Comparison of ENCODE assay signal across 9 cellular contexts in genomic region chr1:121483961-121484424, GRCh38.
DNase-seq lines count a peak whose midpoint lies in the region; ATAC-seq and TF ChIP-seq lines count a peak whose summit lies in the region.
"Had no signal": no experiment of that assay in that cellular context is flagged by ENCODE, and none has a peak within 500 bp of the region (broad histone marks: within the 10 kb centered on the region; RNA-seq: fewer than 3 reads in every experiment).

No MANE protein-coding gene starts in this region.

- H3K4me3 ChIP-seq in left lung = no peak overlapping the region
- no peak overlapping the region for H3K4me3 ChIP-seq in coronary artery

- TF ChIP-seq CTCF in left lung (IDR thresholded peaks at IDR 0.05) (no peak), coronary artery (IDR thresholded peaks at IDR 0.05) (no peak)

- no peaks in the 10 kb centered on the region for H3K27me3 ChIP-seq in left lung

- H3K27ac Mint-ChIP-seq in stimulated activated naive B cell treated with anti-CD40 and anti-IgM and Interleukin-4, amounts not matched to agents 10 μg/mL and 1 μg/mL and 100 μg/mL, for 72 hours = no peak overlapping the region
- H3K27ac Mint-ChIP-seq: naive thymus-derived CD8-positive, alpha-beta T cell had no signal

- DNase-seq in Daoy (ENCODE audit: low read depth) (peak; percentile 26), LHCN-M2 (ENCODE audit: low read depth) (peak; percentile 71), amniotic stem cell (lab: John Stamatoyannopoulos, UW) (peak; percentile 16), left lung (no peak), coronary artery (ENCODE audit: low spot score) (no peak)
- DNase-seq in stimulated activated naive B cell treated with anti-CD40 and anti-IgM and Interleukin-4, amounts not matched to agents 10 μg/mL and 1 μg/mL and 100 μg/mL, for 72 hours = no peak
- DNase-seq: naive thymus-derived CD8-positive, alpha-beta T cell had no signal

- no peaks in the 10 kb centered on the region for H3K4me1 ChIP-seq in left lung

- H3K4me1 Mint-ChIP-seq in stimulated activated naive B cell treated with anti-CD40 and anti-IgM and Interleukin-4, amounts not matched to agents 10 μg/mL and 1 μg/mL and 100 μg/mL, for 72 hours = no peaks in the 10 kb centered on the region

- peaks cover 3 to 4% of the 10 kb centered on the region in 2 donors for H3K9me3 Mint-ChIP-seq in stimulated activated naive B cell treated with anti-CD40 and anti-IgM and Interleukin-4, amounts not matched to agents 10 μg/mL and 1 μg/mL and 100 μg/mL, for 72 hours

- no peak overlapping the region for H3K27ac ChIP-seq in left lung
- no peak overlapping the region for H3K27ac ChIP-seq in coronary artery

- peaks cover 0 to 3% of the 10 kb centered on the region in 2 donors for H3K27me3 Mint-ChIP-seq in stimulated activated naive B cell treated with anti-CD40 and anti-IgM and Interleukin-4, amounts not matched to agents 10 μg/mL and 1 μg/mL and 100 μg/mL, for 72 hours
- H3K27me3 Mint-ChIP-seq: naive thymus-derived CD8-positive, alpha-beta T cell had no signal

- intact Hi-C loops in left lung (cut with DNase I) = no loop called here

- no peaks in the 10 kb centered on the region for H3K36me3 ChIP-seq in left lung

- peaks cover 0 to 8% of the 10 kb centered on the region in 2 donors for H3K9me3 ChIP-seq in left lung

- H3K4me3 Mint-ChIP-seq in stimulated activated naive B cell treated with anti-CD40 and anti-IgM and Interleukin-4, amounts not matched to agents 10 μg/mL and 1 μg/mL and 100 μg/mL, for 72 hours = no peak overlapping the region
- H3K4me3 Mint-ChIP-seq: naive thymus-derived CD8-positive, alpha-beta T cell had no signal

- no peaks in the 10 kb centered on the region for H3K36me3 Mint-ChIP-seq in stimulated activated naive B cell treated with anti-CD40 and anti-IgM and Interleukin-4, amounts not matched to agents 10 μg/mL and 1 μg/mL and 100 μg/mL, for 72 hours

- ATAC-seq in left lung (peak; percentile 65), HG03039 (IDR thresholded peaks at IDR 0.05; ENCODE audit: unreplicated experiment) (no peak), GM21367 (IDR thresholded peaks at IDR 0.05; ENCODE audit: unreplicated experiment) (no peak)
- no peak for ATAC-seq in stimulated activated naive B cell treated with anti-CD40 and anti-IgM and Interleukin-4, amounts not matched to agents 10 μg/mL and 1 μg/mL and 100 μg/mL, for 72 hours (replicated peaks)
- ATAC-seq: naive thymus-derived CD8-positive, alpha-beta T cell had no signal

Comparison
In these comparisons a context has a peak if more than half of its experiments do, and no peak if none do; other contexts are left out.
1. DNase-seq: peak in Daoy (single experiment), LHCN-M2 (single experiment) and amniotic stem cell (single experiment); none in left lung (0 of 2), coronary artery (single experiment) and stimulated activated naive B cell treated with anti-CD40 and anti-IgM and Interleukin-4, amounts not matched to agents 10 μg/mL and 1 μg/mL and 100 μg/mL, for 72 hours (single experiment).